In genomic region chr7:37311282-37311868, GRCh38 we compare ENCODE assay signal across 9 cellular contexts.
A peak's percentile ranks its signal among the peaks of the same experiment; 100 is the strongest.
DNase-seq lines count a peak whose midpoint lies in the region; ATAC-seq and TF ChIP-seq lines count a peak whose summit lies in the region.
"Had no signal": no experiment of that assay in that cellular context is flagged by ENCODE, and none has a peak within 500 bp of the region (broad histone marks: within the 10 kb centered on the region; RNA-seq: fewer than 3 reads in every experiment).

No MANE protein-coding gene starts in this region.

- CTCF ChIA-PET in PC-9 (lab: Charles Lee) (no interaction called here), Calu3 (lab: Charles Lee) (no interaction called here)

- no peaks in the 10 kb centered on the region for H3K4me1 ChIP-seq in PC-9 (replicated peaks; ENCODE audit: insufficient read depth)

- no peak overlapping the region for H3K4me3 ChIP-seq in fibroblast of mammary gland (ENCODE audit: control insufficient read depth, low read depth, low read length)
- H3K4me3 ChIP-seq in PC-9: no peak overlapping the region

- H3K79me2 ChIP-seq in PC-9 (ENCODE audit: low read depth): no peaks in the 10 kb centered on the region

- H3K4me3 Mint-ChIP-seq in Calu3 (ENCODE audit: low read depth, unreplicated experiment): no peak overlapping the region

- no peak overlapping the region for H2AFZ ChIP-seq in PC-9

- DNase-seq in activated CD4-positive, alpha-beta T cell treated with anti-CD3 and anti-CD28 coated beads for 4 hours: peak; percentile 16 to 43
- DNase-seq in fibroblast of mammary gland (ENCODE audit: low read depth): peak; percentile 49
- DNase-seq in stimulated activated CD4-positive, alpha-beta T cell treated with anti-CD3 and anti-CD28 coated beads, Interleukin-2, amount 100 ng/mL, for 4 hours (ENCODE audit: low read depth): peak; percentile 23
- DNase-seq in PC-9: no peak
- DNase-seq in Calu3: no peak
- no peak for DNase-seq in GDM1 (lab: John Stamatoyannopoulos, UW)
- DNase-seq: NCI-H1417 had no signal

- no peaks in the 10 kb centered on the region for H3K9me3 ChIP-seq in PC-9 (ENCODE audit: insufficient read depth, low read depth)

- POLR2A ChIA-PET in PC-9 (lab: Charles Lee; ENCODE audit: unreplicated experiment): no interaction called here

- ATAC-seq in HG02571 (IDR thresholded peaks at IDR 0.05; ENCODE audit: unreplicated experiment): peak; percentile 60
- no peak for ATAC-seq in GM18909 (IDR thresholded peaks at IDR 0.05; ENCODE audit: poor library complexity, unreplicated experiment)

- TF ChIP-seq CTCF in fibroblast of mammary gland (conservative IDR thresholded peaks at IDR 0.05; ENCODE audit: control insufficient read depth, insufficient read depth, low read depth, low read length) (no peak), PC-9 (conservative IDR thresholded peaks at IDR 0.05) (no peak), Calu3 (IDR thresholded peaks at IDR 0.05; ENCODE audit: unreplicated experiment) (no peak)

- no peak overlapping the region for H3K4me2 ChIP-seq in PC-9

- H3K27me3 ChIP-seq in PC-9 (ENCODE audit: insufficient read depth, low read depth): no peaks in the 10 kb centered on the region

- H3F3A ChIP-seq in PC-9 (ENCODE audit: insufficient read depth, low read depth): no peaks in the 10 kb centered on the region

- BruUV-seq in PC-9 (replicated peaks; lab: Mats Ljungman, UMichigan) (no TSS peak), Calu3 (replicated peaks; lab: Mats Ljungman, UMichigan) (no TSS peak)

- peaks cover 22% of the 10 kb centered on the region for H3K27me3 Mint-ChIP-seq in Calu3 (ENCODE audit: unreplicated experiment)

- peaks cover 8% of the 10 kb centered on the region for H3K9me3 Mint-ChIP-seq in Calu3 (ENCODE audit: low read depth, unreplicated experiment)

- no peaks in the 10 kb centered on the region for H3K9me2 ChIP-seq in PC-9 (ENCODE audit: insufficient read depth)

- no peaks in the 10 kb centered on the region for H3K36me3 ChIP-seq in PC-9 (ENCODE audit: low read depth)

- intact Hi-C loops in PC-9 (cut with micrococcal nuclease; ENCODE audit: unreplicated experiment) (no loop called here), Calu3 (cut with micrococcal nuclease; ENCODE audit: unreplicated experiment) (no loop called here)

- no peaks in the 10 kb centered on the region for H4K20me1 ChIP-seq in PC-9 (ENCODE audit: insufficient read depth)

- H3K4me1 Mint-ChIP-seq in Calu3 (ENCODE audit: low read depth, unreplicated experiment): no peaks in the 10 kb centered on the region

- H3K27ac ChIP-seq in PC-9: no peak overlapping the region

- H3K27ac Mint-ChIP-seq in Calu3 (ENCODE audit: unreplicated experiment): no peak overlapping the region

- H3K36me3 Mint-ChIP-seq in Calu3 (ENCODE audit: insufficient read depth, unreplicated experiment): no peaks in the 10 kb centered on the region

Comparison
In these comparisons a context has a peak if more than half of its experiments do, and no peak if none do; other contexts are left out.
1. DNase-seq: peak in activated CD4-positive, alpha-beta T cell treated with anti-CD3 and anti-CD28 coated beads for 4 hours (2 of 2), fibroblast of mammary gland (single experiment) and stimulated activated CD4-positive, alpha-beta T cell treated with anti-CD3 and anti-CD28 coated beads, Interleukin-2, amount 100 ng/mL, for 4 hours (single experiment); none in PC-9 (0 of 2), Calu3 (single experiment) and GDM1 (single experiment).